8 cellular contexts compared by ENCODE assay signal in the genomic region with DNA sequence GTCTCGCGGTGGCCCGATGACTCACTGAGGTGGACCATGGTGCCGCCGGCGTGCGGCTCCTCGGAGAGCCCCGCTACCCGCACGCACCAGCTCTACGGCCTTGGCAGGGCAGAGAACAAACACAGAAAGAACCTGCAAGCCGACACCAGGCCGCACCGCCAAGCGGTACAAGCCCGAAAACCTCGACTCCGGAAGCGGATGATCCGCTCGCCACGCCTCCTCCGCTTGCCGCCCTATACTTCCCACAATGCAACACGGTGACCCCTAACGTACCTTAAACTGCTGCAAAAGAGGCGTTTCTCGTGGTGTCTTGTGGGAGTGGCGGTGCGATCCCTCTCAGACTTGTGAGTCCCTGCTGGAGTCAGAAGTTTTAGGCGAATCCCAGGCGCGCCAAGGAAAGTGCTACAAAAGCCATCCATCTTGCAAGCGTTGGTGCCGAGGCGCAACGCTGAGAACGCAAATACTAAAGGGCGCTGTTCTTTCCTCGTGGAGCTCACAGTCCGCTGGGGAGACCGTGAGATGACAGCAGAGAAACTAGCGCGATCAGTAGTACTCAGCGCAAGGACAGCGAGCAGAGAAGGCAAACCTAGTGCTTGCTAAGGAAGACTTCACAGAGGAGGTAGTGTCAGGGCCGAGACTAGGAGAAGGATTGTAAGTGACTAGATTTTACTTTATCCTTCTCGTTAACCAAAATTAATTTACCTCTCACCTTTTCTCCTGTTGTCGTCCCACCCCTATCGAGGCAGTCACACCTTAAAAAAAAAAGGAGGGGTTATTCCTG. TPM values are rescaled to one million over a fixed set of nuclear protein-coding genes. Genes with fewer than 3 reads are reported as not detected.
DNase-seq lines count a peak whose midpoint lies in the region; FAIRE-seq and TF ChIP-seq lines count a peak whose summit lies in the region.

A gene (minus strand): TSS at position 200 of the 781 bp plus-strand sequence. CDS start 162 bp downstream, at position 38.

- H3K36me3 ChIP-seq in HEK293 (ENCODE audit: control insufficient read depth in 2 of 2, insufficient read depth in 1 of 2, low read length in 2 of 2) (peaks cover 8 to 33% of the 10 kb centered on the region in 2 experiments; a peak in 2 of 3 replicates), neuronal stem cell (replicated peaks in 1 of 2; ENCODE audit: control insufficient read depth in 2 of 2, insufficient read depth in 2 of 2, low read length in 2 of 2) (peaks cover 12 to 47% of the 10 kb centered on the region in 2 donors)

- TF ChIP-seq CTCF in HEK293 (tag by site-specific recombination; IDR thresholded peaks at IDR 0.05) (peak; percentile 53; the same call in 1 of the 2 replicates), subcutaneous adipose tissue (IDR thresholded peaks at IDR 0.05; ENCODE audit: low read depth) (no peak)

- peak within 1 kb of the TSS; percentile 92 for H3K9ac ChIP-seq in neuronal stem cell (ENCODE audit: low read depth, low read length, poor library complexity)

- H2BK15ac ChIP-seq in neuronal stem cell (ENCODE audit: low read length) = no peak within 1 kb of the TSS

- no peak within 1 kb of the TSS for H2BK12ac ChIP-seq in neuronal stem cell (ENCODE audit: low read length)

- no peak within 1 kb of the TSS for H3K4ac ChIP-seq in neuronal stem cell (ENCODE audit: low read length)

- no peak for FAIRE-seq in frontal cortex (lab: Jason Lieb, UNC)

- peak within 1 kb of the TSS; percentile 86 for H3K4me2 ChIP-seq in neuronal stem cell (ENCODE audit: insufficient read depth, low read length, poor library complexity, severe bottlenecking)

- in situ Hi-C loops in SK-MEL-5 (cut with HindIII; ENCODE audit: low pct_unique_long_range_greater_than_20kb, low sequenced_read_pairs) = no loop called here

- WGBS in neuronal stem cell (ENCODE audit: extremely low coverage in 2 of 2, insufficient read length in 2 of 2, insufficient replicate concordance in 1 of 2), 2 donors = no CpG with 5 or more reads among the region's 51 CpGs

- H3K4me3 ChIP-seq in HEK293 (ENCODE audit: low read depth, low read length) (peak within 1 kb of the TSS; percentile 64), neuronal stem cell (ENCODE audit: low read length in 2 of 2) (peak within 1 kb of the TSS; percentile 80 to 84)

- H3K14ac ChIP-seq in neuronal stem cell (ENCODE audit: low read length) = peak within 1 kb of the TSS; percentile 2

- DNase-seq in GDM1 (lab: John Stamatoyannopoulos, UW) = peak; percentile 92
- DNase-seq in MV-4-11 (lab: John Stamatoyannopoulos, UW) = peak; percentile 96
- DNase-seq in SK-MEL-5 (ENCODE audit: low read depth, low spot score) = peak; percentile 96
- DNase-seq in activated naive CD4-positive, alpha-beta T cell treated with Interleukin-2 at 50 U/mL for 16 hours = peak; percentile 93
- DNase-seq in frontal cortex (ENCODE audit: low spot score in 2 of 2) = peak; percentile 84 to 89
- peak; percentile 92 for DNase-seq in neuronal stem cell (ENCODE audit: low spot score)

- peak within 1 kb of the TSS; percentile 68 for H2BK5ac ChIP-seq in neuronal stem cell (ENCODE audit: low read length)

- no peaks in the 10 kb centered on the region for H3K27me3 ChIP-seq in neuronal stem cell (ENCODE audit: control insufficient read depth in 3 of 3, insufficient read depth in 3 of 3, low read depth in 1 of 3, low read length in 3 of 3)

- H3K18ac ChIP-seq in neuronal stem cell (ENCODE audit: low read length) = peak within 1 kb of the TSS; percentile 81

- peaks cover 3% of the 10 kb centered on the region; the same call in 1 of the 2 replicates for H3K4me1 ChIP-seq in HEK293 (ENCODE audit: control insufficient read depth, insufficient read depth, low read length)
- peaks cover 7 to 14% of the 10 kb centered on the region in 2 donors for H3K4me1 ChIP-seq in neuronal stem cell (ENCODE audit: control insufficient read depth in 2 of 2, insufficient read depth in 1 of 2, low read depth in 1 of 2, low read length in 2 of 2)

- no peak within 1 kb of the TSS for H2BK120ac ChIP-seq in neuronal stem cell (ENCODE audit: low read depth, low read length)

- POLR2A ChIA-PET in HEK293 (lab: Yijun Ruan, JAX) = interaction anchor here (0.6 to 2.3 kb wide), 13 partner anchors 10 to 529 kb away, joined by 3 to 13 read pairs (median 4); a partner anchor contains a TSS

- H2AFZ ChIP-seq in neuronal stem cell (ENCODE audit: low read length) = peak within 1 kb of the TSS; percentile 86

- H4K91ac ChIP-seq in neuronal stem cell (ENCODE audit: low read depth, low read length, poor library complexity) = no peak within 1 kb of the TSS

- peak within 1 kb of the TSS; percentile 79 for H3K27ac ChIP-seq in HEK293 (ENCODE audit: extremely low read depth, low read depth, low read length)
- H3K27ac ChIP-seq in neuronal stem cell (replicated peaks; ENCODE audit: low read length) = peak within 1 kb of the TSS; percentile 79

- no peaks in the 10 kb centered on the region for H3K9me3 ChIP-seq in HEK293 (ENCODE audit: control insufficient read depth, insufficient read depth, low read depth, low read length)
- H3K9me3 ChIP-seq in neuronal stem cell (replicated peaks in 1 of 2; ENCODE audit: control insufficient read depth in 2 of 2, insufficient read depth in 1 of 2, low read depth in 1 of 2, low read length in 2 of 2) = no peaks in the 10 kb centered on the region

- H3K23ac ChIP-seq in neuronal stem cell (ENCODE audit: low read depth, low read length, poor library complexity) = peak within 1 kb of the TSS; percentile 76

- CTCF ChIA-PET in HEK293 (lab: Yijun Ruan, JAX) = interaction anchor here (1.2 to 4.5 kb wide), 2 partner anchors 11 to 94 kb away, joined by 4 to 21 read pairs; no protein-coding TSS in a partner anchor

- peaks cover 2% of the 10 kb centered on the region for H3K79me1 ChIP-seq in neuronal stem cell (ENCODE audit: low read depth, low read length)

- no peak within 1 kb of the TSS for H2AK5ac ChIP-seq in neuronal stem cell (ENCODE audit: low read depth, low read length)

- no peak within 1 kb of the TSS for H4K8ac ChIP-seq in neuronal stem cell (ENCODE audit: low read depth, low read length)

TF ChIP-seq in HEK293, 187 proteins besides CTCF, POLR2A, EP300 and RAD21 (continues in another document):
- TF ChIP-seq KLF9 (tag by site-specific recombination; IDR thresholded peaks at IDR 0.05; ENCODE audit: low read depth) (peak; percentile 98), ZNF423 (tag by site-specific recombination; IDR thresholded peaks at IDR 0.05) (no peak), GLI4 (tag by site-specific recombination; IDR thresholded peaks at IDR 0.05) (no peak), ZNF660 (tag by site-specific recombination; IDR thresholded peaks at IDR 0.05) (peak; percentile 67), ZBTB20 (tag by site-specific recombination; IDR thresholded peaks at IDR 0.05) (peak; percentile 77; the same call in 1 of the 2 replicates), KLF16 (tag by site-specific recombination; IDR thresholded peaks at IDR 0.05) (peak; percentile 95), OVOL3 (tag by site-specific recombination; IDR thresholded peaks at IDR 0.05) (peak; percentile 91), ZNF501 (tag by site-specific recombination; IDR thresholded peaks at IDR 0.05) (peak; percentile 76; the same call in 1 of the 2 replicates), ZNF366 (tag by site-specific recombination; conservative IDR thresholded peaks at IDR 0.05) (no peak), SP3 (tag by site-specific recombination; IDR thresholded peaks at IDR 0.05) (peak; percentile 99), ZNF341 (tag by site-specific recombination; IDR thresholded peaks at IDR 0.05; ENCODE audit: low read depth) (peak; percentile 5; the same call in 1 of the 2 replicates), KLF1 (tag by site-specific recombination; IDR thresholded peaks at IDR 0.05) (peak; percentile 64), MZF1 (tag by site-specific recombination; IDR thresholded peaks at IDR 0.05; ENCODE audit: borderline replicate concordance) (peak; percentile 77)
- TF ChIP-seq, protein P1, sequence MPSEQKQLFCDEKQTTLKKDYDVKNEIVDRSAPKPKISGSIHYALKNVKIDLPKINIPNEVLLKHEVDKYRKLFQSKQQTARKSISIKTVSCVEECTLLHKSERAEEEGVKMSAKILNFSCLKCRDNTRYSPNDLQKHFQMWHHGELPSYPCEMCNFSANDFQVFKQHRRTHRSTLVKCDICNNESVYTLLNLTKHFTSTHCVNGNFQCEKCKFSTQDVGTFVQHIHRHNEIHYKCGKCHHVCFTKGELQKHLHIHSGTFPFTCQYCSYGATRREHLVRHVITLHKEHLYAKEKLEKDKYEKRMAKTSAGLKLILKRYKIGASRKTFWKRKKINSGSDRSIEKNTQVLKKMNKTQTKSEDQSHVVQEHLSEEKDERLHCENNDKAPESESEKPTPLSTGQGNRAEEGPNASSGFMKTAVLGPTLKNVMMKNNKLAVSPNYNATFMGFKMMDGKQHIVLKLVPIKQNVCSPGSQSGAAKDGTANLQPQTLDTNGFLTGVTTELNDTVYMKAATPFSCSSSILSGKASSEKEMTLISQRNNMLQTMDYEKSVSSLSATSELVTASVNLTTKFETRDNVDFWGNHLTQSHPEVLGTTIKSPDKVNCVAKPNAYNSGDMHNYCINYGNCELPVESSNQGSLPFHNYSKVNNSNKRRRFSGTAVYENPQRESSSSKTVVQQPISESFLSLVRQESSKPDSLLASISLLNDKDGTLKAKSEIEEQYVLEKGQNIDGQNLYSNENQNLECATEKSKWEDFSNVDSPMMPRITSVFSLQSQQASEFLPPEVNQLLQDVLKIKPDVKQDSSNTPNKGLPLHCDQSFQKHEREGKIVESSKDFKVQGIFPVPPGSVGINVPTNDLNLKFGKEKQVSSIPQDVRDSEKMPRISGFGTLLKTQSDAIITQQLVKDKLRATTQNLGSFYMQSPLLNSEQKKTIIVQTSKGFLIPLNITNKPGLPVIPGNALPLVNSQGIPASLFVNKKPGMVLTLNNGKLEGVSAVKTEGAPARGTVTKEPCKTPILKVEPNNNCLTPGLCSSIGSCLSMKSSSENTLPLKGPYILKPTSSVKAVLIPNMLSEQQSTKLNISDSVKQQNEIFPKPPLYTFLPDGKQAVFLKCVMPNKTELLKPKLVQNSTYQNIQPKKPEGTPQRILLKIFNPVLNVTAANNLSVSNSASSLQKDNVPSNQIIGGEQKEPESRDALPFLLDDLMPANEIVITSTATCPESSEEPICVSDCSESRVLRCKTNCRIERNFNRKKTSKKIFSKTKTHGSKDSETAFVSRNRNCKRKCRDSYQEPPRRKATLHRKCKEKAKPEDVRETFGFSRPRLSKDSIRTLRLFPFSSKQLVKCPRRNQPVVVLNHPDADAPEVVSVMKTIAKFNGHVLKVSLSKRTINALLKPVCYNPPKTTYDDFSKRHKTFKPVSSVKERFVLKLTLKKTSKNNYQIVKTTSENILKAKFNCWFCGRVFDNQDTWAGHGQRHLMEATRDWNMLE (tag by site-specific recombination; conservative IDR thresholded peaks at IDR 0.05; ENCODE audit: low read depth) = peak; percentile 89

RNA-seq across cellular contexts. Expression of the gene that starts here (rescaled TPM):
- total RNA-seq in SK-MEL-5 (2014; rRNA removed; shearing (Covaris generic)) = 87.7 and 96.3 TPM in 2 replicates
- 91.5 and 94.1 TPM in 2 replicates for polyA plus RNA-seq in SK-MEL-5 (2015; cell fraction: cytosol; rRNA removed)
- 42.3 and 42.6 TPM in 2 replicates for polyA plus RNA-seq in SK-MEL-5 (2015; cell fraction: nucleus; rRNA removed)
- total RNA-seq in frontal cortex (126 TPM), subcutaneous adipose tissue (10 to 100 TPM; 31.9 to 40.4 (median 35.6) TPM)
- 56.4 TPM for polyA plus RNA-seq in neuronal stem cell (2013, experiment 1 of 2)
- polyA plus RNA-seq in neuronal stem cell (2013, experiment 2 of 2) = 59.2 TPM

Comparison
In these comparisons a context has a peak if more than half of its experiments do, and no peak if none do; other contexts are left out.
1. Peak in every context shown above with its lines: DNase-seq, H3K4me3 ChIP-seq and H3K27ac ChIP-seq.